ENCODE assay signal across 13 cellular contexts in genomic region chr5:107705390-107706014, GRCh38. TPM values are rescaled to one million over a fixed set of nuclear protein-coding genes. Genes with fewer than 3 reads are reported as not detected.
DNase-seq lines count a peak whose midpoint lies in the region; ATAC-seq and TF ChIP-seq lines count a peak whose summit lies in the region.
"Had no signal": no experiment of that assay in that cellular context is flagged by ENCODE, and none has a peak within 500 bp of the region (broad histone marks: within the 10 kb centered on the region; RNA-seq: fewer than 3 reads in every experiment).

No MANE protein-coding gene starts in this region.

- H2AFZ ChIP-seq in IMR-90 (replicated peaks; ENCODE audit: low read length, poor library complexity) (no peak overlapping the region), neural cell (ENCODE audit: low read depth, low read length) (no peak overlapping the region)

- no peak overlapping the region for H2BK20ac ChIP-seq in IMR-90 (ENCODE audit: low read depth, low read length)

- in situ Hi-C loops in IMR-90 (cut with MboI; ENCODE audit: low sequenced_read_pairs), result no loop called here

- ATAC-seq in IMR-90 (ENCODE audit: low read depth), result peak; percentile 49
- no peak for ATAC-seq in esophagus mucosa
- no peak for ATAC-seq in left colon

- H3K9me2 ChIP-seq in neural cell (ENCODE audit: insufficient read depth, low read length), result no peaks in the 10 kb centered on the region

- TF ChIP-seq CTCF in BE2C (IDR thresholded peaks at IDR 0.05; ENCODE audit: low read depth, low read length) (no peak), IMR-90 (conservative IDR thresholded peaks at IDR 0.05; ENCODE audit: low read depth, low read length) (no peak), choroid plexus epithelial cell (conservative IDR thresholded peaks at IDR 0.05; ENCODE audit: low read depth, low read length) (no peak), neural cell (IDR thresholded peaks at IDR 0.05; ENCODE audit: poor library complexity, severe bottlenecking) (no peak)

- dilution Hi-C loops in IMR-90 (cut with HindIII; ENCODE audit: low sequenced_read_pairs, unreplicated experiment), result no loop called here

- H3K23ac ChIP-seq in IMR-90 (ENCODE audit: low read depth, low read length), result no peak overlapping the region

- intact Hi-C loops in IMR-90 (cut with micrococcal nuclease), result no loop called here
- intact Hi-C loops in left colon (cut with DNase I, micrococcal nuclease), result no loop called here

- H3K4me2 ChIP-seq in IMR-90 (ENCODE audit: low read depth, low read length), result peak overlapping the region; percentile 63
- H3K4me2 ChIP-seq in neural cell (ENCODE audit: low read length), result peak overlapping the region; percentile 33

- H3K4me1 ChIP-seq in BE2C (no peaks in the 10 kb centered on the region; the same call in 1 of the 2 replicates), IMR-90 (ENCODE audit: control insufficient read depth, insufficient read depth, low read length) (no peaks in the 10 kb centered on the region)

- H3F3A ChIP-seq in neural cell (ENCODE audit: insufficient read depth, low read length, poor library complexity, severe bottlenecking), result peaks cover 2% of the 10 kb centered on the region

- H3K9me3 ChIP-seq in BE2C (no peaks in the 10 kb centered on the region), IMR-90 (ENCODE audit: control insufficient read depth, insufficient read depth, low read length) (no peaks in the 10 kb centered on the region; the same call in 1 of the 2 replicates), neural cell (ENCODE audit: low read length) (no peaks in the 10 kb centered on the region)

- POLR2A ChIA-PET in IMR-90 (lab: Charles Lee; ENCODE audit: unreplicated experiment), result interaction anchor here (0.6 to 0.7 kb wide), 2 partner anchors 59 to 428 kb away, joined by 3 to 5 read pairs; no protein-coding TSS in a partner anchor

- no peak for TF ChIP-seq EP300 in neural cell (conservative IDR thresholded peaks at IDR 0.05; ENCODE audit: poor library complexity, severe bottlenecking)

- H3K18ac ChIP-seq in IMR-90 (ENCODE audit: low read depth, low read length), result no peak overlapping the region

- no peak for DNase-seq in BE2C
- DNase-seq in IMR-90, result peak; percentile 77
- peak; percentile 31 for DNase-seq in choroid plexus epithelial cell (ENCODE audit: low read depth)
- DNase-seq in kidney glomerular epithelial cell (lab: John Stamatoyannopoulos, UW), result no peak
- no peak for DNase-seq in stimulated activated CD4-positive, alpha-beta T cell treated with anti-CD3 and anti-CD28 coated beads, Interleukin-4, amount 100 ng/mL, for 24 hours
- no peak for DNase-seq in left colon
- DNase-seq: activated T-cell treated with anti-CD3 and anti-CD28 coated beads for 4 hours; CD4-positive, alpha-beta memory T cell; MM.1S; NCI-H345; tibial artery had no signal

- no peaks in the 10 kb centered on the region for H3K79me2 ChIP-seq in neural cell (replicated peaks; ENCODE audit: insufficient read depth, low read length)

- no peak overlapping the region for H3K56ac ChIP-seq in IMR-90 (ENCODE audit: extremely low read depth, insufficient read depth, low read length)

- TF ChIP-seq RAD21 in IMR-90 (IDR thresholded peaks at IDR 0.05; ENCODE audit: low read length) (no peak), neural cell (conservative IDR thresholded peaks at IDR 0.05) (no peak)

- no peak overlapping the region for H3K14ac ChIP-seq in IMR-90 (replicated peaks; ENCODE audit: low read depth, low read length)

- H3K27ac ChIP-seq in IMR-90 (ENCODE audit: insufficient read depth, low read length), result no peak overlapping the region
- no peak overlapping the region for H3K27ac ChIP-seq in neural cell (ENCODE audit: low read length)
- H3K27ac ChIP-seq: tibial artery had no signal

- no peak overlapping the region for H3K4ac ChIP-seq in IMR-90 (ENCODE audit: low read depth, low read length)

- H4K91ac ChIP-seq in IMR-90 (ENCODE audit: insufficient read depth, low read depth, low read length), result no peak overlapping the region

- H2BK5ac ChIP-seq in IMR-90 (ENCODE audit: low read depth, low read length, poor library complexity, severe bottlenecking), result no peak overlapping the region

- H2AK9ac ChIP-seq in IMR-90 (replicated peaks; ENCODE audit: low read depth, low read length, poor library complexity), result no peak overlapping the region

- H3K9ac ChIP-seq in IMR-90 (ENCODE audit: low read depth, low read length) (no peak overlapping the region), neural cell (ENCODE audit: low read length) (no peak overlapping the region)

- H3K4me3 ChIP-seq in BE2C (ENCODE audit: low read depth, low read length), result peak overlapping the region; percentile 66
- no peak overlapping the region for H3K4me3 ChIP-seq in IMR-90 (ENCODE audit: insufficient read depth, low read depth, low read length)
- peak overlapping the region; percentile 53 for H3K4me3 ChIP-seq in choroid plexus epithelial cell (ENCODE audit: low read depth, low read length)
- H3K4me3 ChIP-seq in neural cell (ENCODE audit: low read length), result peak overlapping the region; percentile 10

- no TSS peak for BruUV-seq in IMR-90 (replicated peaks; lab: Mats Ljungman, UMichigan)

- H4K5ac ChIP-seq in IMR-90 (ENCODE audit: low read depth, low read length), result no peak overlapping the region

- no peaks in the 10 kb centered on the region for H3K9me1 ChIP-seq in IMR-90 (ENCODE audit: insufficient read depth, low read length)

- H4K20me1 ChIP-seq in IMR-90 (ENCODE audit: insufficient read depth, low read length) (no peaks in the 10 kb centered on the region), neural cell (ENCODE audit: insufficient read depth) (no peaks in the 10 kb centered on the region)

- no peak overlapping the region for H2AK5ac ChIP-seq in IMR-90 (ENCODE audit: low read depth, low read length)

- WGBS in IMR-90 (ENCODE audit: extremely low coverage in 2 of 2, insufficient read length in 1 of 2), 2 experiments, result no CpG with 5 or more reads among the region's 5 CpGs

- no peak overlapping the region for H2BK120ac ChIP-seq in IMR-90 (ENCODE audit: low read depth, low read length)

- CTCF ChIA-PET in IMR-90 (lab: Yijun Ruan, JAX), result interaction anchor here (0.5 to 0.9 kb wide), 2 partner anchors 11 to 299 kb away, joined by 4 to 10 read pairs; no protein-coding TSS in a partner anchor

- H2BK15ac ChIP-seq in IMR-90 (ENCODE audit: low read depth, low read length), result no peak overlapping the region

- no peak overlapping the region for H4K8ac ChIP-seq in IMR-90 (ENCODE audit: low read depth in 2 of 2, low read length in 2 of 2)

- no peak for TF ChIP-seq POLR2A in IMR-90 (IDR thresholded peaks at IDR 0.05; ENCODE audit: low read depth, low read length)

- H3K36me3 ChIP-seq in BE2C (no peaks in the 10 kb centered on the region), IMR-90 (ENCODE audit: control insufficient read depth, insufficient read depth, low read length) (no peaks in the 10 kb centered on the region), neural cell (ENCODE audit: insufficient read depth, low read length) (no peaks in the 10 kb centered on the region)
- H3K36me3 ChIP-seq: tibial artery had no signal

- no peaks in the 10 kb centered on the region for H3K79me1 ChIP-seq in IMR-90 (ENCODE audit: low read depth in 1 of 2, low read length in 2 of 2)

- H3K27me3 ChIP-seq in BE2C (no peaks in the 10 kb centered on the region), IMR-90 (ENCODE audit: control insufficient read depth, insufficient read depth, low read length) (no peaks in the 10 kb centered on the region), neural cell (ENCODE audit: insufficient read depth, low read depth, low read length) (no peaks in the 10 kb centered on the region)
- H3K27me3 ChIP-seq: tibial artery had no signal

TF ChIP-seq in IMR-90, 13 proteins besides CTCF, POLR2A, EP300 and RAD21 (continues in another document):
- no peak for TF ChIP-seq MAFK (IDR thresholded peaks at IDR 0.05; ENCODE audit: low read depth, low read length)
- TF ChIP-seq NFE2L2 (IDR thresholded peaks at IDR 0.05; ENCODE audit: low read depth, low read length), result no peak
- no peak for TF ChIP-seq SMC3 (IDR thresholded peaks at IDR 0.05; ENCODE audit: low read depth, low read length)
- TF ChIP-seq RFX5 (IDR thresholded peaks at IDR 0.05; ENCODE audit: low read depth, low read length), result no peak
- TF ChIP-seq RCOR1 (IDR thresholded peaks at IDR 0.05; ENCODE audit: insufficient replicate concordance, low read length), result no peak
- no peak for TF ChIP-seq MXI1 (IDR thresholded peaks at IDR 0.05; ENCODE audit: borderline replicate concordance, low read depth, low read length)

TF ChIP-seq in neural cell, 6 proteins besides CTCF, POLR2A, EP300 and RAD21 (continues in another document):
- TF ChIP-seq POLR2AphosphoS5 (IDR thresholded peaks at IDR 0.05) (no peak), REST (IDR thresholded peaks at IDR 0.05; ENCODE audit: borderline replicate concordance) (no peak), SMC3 (conservative IDR thresholded peaks at IDR 0.05; ENCODE audit: poor library complexity) (no peak)

RNA-seq across cellular contexts. Expression of gene EFNA5, which starts 34.8 kb away (rescaled TPM):
- polyA plus RNA-seq in BE2C (2012; ENCODE audit: insufficient read depth, insufficient read length, low read depth), result 8.1 TPM
- total RNA-seq in IMR-90 (2012; rRNA removed) (1.6 and 2.2 TPM in 2 replicates), esophagus mucosa (29.7 TPM), left colon (10 to 100 TPM; 10.4 to 19.1 TPM)
- polyA plus RNA-seq in IMR-90 (2012; rRNA removed) (1.4 and 1.5 TPM in 2 replicates), neural cell (4.2 and 4.6 TPM in 2 replicates)
- 0.65 and 1.3 TPM in 2 replicates for polyA plus RNA-seq in IMR-90 (2012; cell fraction: cytosol; rRNA removed)
- 1.1 and 3.6 TPM in 2 replicates for polyA plus RNA-seq in IMR-90 (2012; cell fraction: nucleus; rRNA removed; ENCODE audit: low replicate concordance)
- polyA minus RNA-seq in neural cell, result 11.0 and 14.9 TPM in 2 replicates
- total RNA-seq: CD4-positive, alpha-beta memory T cell had no signal
- polyA plus RNA-seq: CD4-positive, alpha-beta memory T cell had no signal

Comparison
In these comparisons a context has a peak if more than half of its experiments do, and no peak if none do; other contexts are left out.
1. DNase-seq: peak in IMR-90 (single experiment) and choroid plexus epithelial cell (single experiment); none in BE2C (single experiment), kidney glomerular epithelial cell (single experiment), stimulated activated CD4-positive, alpha-beta T cell treated with anti-CD3 and anti-CD28 coated beads, Interleukin-4, amount 100 ng/mL, for 24 hours (single experiment) and left colon (0 of 2).